1 cellular context compared by ENCODE assay signal in the genomic region with DNA sequence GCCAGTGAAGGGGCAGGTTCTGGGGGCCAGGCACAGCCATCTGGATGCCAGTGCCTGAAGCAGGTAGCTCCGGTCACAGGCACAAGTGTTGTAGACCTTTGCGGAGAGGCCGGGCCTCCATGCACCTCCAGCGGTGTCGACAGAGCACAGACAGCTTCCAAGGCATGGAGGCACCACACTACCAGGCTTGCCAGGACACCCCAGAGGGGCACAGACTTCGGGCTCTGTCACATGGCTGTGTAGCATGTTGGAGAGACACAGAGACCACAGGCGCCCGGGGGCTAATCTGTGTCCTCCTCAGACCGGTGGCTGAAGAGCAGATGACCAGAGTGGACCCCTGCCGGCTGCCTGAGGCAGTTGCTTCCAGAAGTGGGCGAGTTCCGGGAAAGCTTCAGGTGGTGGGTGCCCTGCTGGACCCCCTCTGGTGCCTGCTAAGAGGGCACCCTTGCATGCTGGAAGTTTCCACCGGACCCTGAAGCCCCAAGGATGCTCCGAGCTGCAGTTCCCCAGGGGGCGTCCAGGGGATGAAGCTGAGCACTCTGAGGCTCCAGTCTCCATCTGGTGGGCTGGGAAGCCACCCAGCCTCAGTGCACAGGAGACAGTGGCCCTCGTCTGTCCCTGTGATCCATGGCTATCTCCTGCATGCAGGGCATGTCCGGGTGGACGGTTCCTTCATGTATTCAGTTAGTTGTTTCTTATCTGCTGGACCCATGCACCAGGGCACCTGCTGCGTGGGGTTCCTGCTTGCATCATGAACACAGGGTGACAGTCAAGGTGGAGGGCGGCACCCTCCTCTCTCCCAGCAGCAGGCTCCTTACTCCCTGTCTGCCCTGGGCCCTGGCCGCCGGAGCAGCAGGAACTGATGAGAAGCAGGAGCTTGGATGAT.
TF ChIP-seq lines count a peak whose summit lies in the region.

No MANE protein-coding gene starts in this region.

TF ChIP-seq in K562, 482 proteins besides CTCF, POLR2A, EP300 and RAD21 (continued from another document and continues in another):
- TF ChIP-seq, protein P1, sequence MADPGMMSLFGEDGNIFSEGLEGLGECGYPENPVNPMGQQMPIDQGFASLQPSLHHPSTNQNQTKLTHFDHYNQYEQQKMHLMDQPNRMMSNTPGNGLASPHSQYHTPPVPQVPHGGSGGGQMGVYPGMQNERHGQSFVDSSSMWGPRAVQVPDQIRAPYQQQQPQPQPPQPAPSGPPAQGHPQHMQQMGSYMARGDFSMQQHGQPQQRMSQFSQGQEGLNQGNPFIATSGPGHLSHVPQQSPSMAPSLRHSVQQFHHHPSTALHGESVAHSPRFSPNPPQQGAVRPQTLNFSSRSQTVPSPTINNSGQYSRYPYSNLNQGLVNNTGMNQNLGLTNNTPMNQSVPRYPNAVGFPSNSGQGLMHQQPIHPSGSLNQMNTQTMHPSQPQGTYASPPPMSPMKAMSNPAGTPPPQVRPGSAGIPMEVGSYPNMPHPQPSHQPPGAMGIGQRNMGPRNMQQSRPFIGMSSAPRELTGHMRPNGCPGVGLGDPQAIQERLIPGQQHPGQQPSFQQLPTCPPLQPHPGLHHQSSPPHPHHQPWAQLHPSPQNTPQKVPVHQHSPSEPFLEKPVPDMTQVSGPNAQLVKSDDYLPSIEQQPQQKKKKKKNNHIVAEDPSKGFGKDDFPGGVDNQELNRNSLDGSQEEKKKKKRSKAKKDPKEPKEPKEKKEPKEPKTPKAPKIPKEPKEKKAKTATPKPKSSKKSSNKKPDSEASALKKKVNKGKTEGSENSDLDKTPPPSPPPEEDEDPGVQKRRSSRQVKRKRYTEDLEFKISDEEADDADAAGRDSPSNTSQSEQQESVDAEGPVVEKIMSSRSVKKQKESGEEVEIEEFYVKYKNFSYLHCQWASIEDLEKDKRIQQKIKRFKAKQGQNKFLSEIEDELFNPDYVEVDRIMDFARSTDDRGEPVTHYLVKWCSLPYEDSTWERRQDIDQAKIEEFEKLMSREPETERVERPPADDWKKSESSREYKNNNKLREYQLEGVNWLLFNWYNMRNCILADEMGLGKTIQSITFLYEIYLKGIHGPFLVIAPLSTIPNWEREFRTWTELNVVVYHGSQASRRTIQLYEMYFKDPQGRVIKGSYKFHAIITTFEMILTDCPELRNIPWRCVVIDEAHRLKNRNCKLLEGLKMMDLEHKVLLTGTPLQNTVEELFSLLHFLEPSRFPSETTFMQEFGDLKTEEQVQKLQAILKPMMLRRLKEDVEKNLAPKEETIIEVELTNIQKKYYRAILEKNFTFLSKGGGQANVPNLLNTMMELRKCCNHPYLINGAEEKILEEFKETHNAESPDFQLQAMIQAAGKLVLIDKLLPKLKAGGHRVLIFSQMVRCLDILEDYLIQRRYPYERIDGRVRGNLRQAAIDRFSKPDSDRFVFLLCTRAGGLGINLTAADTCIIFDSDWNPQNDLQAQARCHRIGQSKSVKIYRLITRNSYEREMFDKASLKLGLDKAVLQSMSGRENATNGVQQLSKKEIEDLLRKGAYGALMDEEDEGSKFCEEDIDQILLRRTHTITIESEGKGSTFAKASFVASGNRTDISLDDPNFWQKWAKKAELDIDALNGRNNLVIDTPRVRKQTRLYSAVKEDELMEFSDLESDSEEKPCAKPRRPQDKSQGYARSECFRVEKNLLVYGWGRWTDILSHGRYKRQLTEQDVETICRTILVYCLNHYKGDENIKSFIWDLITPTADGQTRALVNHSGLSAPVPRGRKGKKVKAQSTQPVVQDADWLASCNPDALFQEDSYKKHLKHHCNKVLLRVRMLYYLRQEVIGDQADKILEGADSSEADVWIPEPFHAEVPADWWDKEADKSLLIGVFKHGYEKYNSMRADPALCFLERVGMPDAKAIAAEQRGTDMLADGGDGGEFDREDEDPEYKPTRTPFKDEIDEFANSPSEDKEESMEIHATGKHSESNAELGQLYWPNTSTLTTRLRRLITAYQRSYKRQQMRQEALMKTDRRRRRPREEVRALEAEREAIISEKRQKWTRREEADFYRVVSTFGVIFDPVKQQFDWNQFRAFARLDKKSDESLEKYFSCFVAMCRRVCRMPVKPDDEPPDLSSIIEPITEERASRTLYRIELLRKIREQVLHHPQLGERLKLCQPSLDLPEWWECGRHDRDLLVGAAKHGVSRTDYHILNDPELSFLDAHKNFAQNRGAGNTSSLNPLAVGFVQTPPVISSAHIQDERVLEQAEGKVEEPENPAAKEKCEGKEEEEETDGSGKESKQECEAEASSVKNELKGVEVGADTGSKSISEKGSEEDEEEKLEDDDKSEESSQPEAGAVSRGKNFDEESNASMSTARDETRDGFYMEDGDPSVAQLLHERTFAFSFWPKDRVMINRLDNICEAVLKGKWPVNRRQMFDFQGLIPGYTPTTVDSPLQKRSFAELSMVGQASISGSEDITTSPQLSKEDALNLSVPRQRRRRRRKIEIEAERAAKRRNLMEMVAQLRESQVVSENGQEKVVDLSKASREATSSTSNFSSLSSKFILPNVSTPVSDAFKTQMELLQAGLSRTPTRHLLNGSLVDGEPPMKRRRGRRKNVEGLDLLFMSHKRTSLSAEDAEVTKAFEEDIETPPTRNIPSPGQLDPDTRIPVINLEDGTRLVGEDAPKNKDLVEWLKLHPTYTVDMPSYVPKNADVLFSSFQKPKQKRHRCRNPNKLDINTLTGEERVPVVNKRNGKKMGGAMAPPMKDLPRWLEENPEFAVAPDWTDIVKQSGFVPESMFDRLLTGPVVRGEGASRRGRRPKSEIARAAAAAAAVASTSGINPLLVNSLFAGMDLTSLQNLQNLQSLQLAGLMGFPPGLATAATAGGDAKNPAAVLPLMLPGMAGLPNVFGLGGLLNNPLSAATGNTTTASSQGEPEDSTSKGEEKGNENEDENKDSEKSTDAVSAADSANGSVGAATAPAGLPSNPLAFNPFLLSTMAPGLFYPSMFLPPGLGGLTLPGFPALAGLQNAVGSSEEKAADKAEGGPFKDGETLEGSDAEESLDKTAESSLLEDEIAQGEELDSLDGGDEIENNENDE (IDR thresholded peaks at IDR 0.05; ENCODE audit: low read depth, low read length) = no peak
- no peak for TF ChIP-seq PTRF (tag; IDR thresholded peaks at IDR 0.05)
- peak in 1 of 2 experiments; percentile 26; a peak in 1 of 4 replicates for TF ChIP-seq RCOR1 (IDR thresholded peaks at IDR 0.05; ENCODE audit: borderline replicate concordance in 1 of 2, low read depth in 2 of 2, low read length in 2 of 2)
- TF ChIP-seq, protein P2, sequence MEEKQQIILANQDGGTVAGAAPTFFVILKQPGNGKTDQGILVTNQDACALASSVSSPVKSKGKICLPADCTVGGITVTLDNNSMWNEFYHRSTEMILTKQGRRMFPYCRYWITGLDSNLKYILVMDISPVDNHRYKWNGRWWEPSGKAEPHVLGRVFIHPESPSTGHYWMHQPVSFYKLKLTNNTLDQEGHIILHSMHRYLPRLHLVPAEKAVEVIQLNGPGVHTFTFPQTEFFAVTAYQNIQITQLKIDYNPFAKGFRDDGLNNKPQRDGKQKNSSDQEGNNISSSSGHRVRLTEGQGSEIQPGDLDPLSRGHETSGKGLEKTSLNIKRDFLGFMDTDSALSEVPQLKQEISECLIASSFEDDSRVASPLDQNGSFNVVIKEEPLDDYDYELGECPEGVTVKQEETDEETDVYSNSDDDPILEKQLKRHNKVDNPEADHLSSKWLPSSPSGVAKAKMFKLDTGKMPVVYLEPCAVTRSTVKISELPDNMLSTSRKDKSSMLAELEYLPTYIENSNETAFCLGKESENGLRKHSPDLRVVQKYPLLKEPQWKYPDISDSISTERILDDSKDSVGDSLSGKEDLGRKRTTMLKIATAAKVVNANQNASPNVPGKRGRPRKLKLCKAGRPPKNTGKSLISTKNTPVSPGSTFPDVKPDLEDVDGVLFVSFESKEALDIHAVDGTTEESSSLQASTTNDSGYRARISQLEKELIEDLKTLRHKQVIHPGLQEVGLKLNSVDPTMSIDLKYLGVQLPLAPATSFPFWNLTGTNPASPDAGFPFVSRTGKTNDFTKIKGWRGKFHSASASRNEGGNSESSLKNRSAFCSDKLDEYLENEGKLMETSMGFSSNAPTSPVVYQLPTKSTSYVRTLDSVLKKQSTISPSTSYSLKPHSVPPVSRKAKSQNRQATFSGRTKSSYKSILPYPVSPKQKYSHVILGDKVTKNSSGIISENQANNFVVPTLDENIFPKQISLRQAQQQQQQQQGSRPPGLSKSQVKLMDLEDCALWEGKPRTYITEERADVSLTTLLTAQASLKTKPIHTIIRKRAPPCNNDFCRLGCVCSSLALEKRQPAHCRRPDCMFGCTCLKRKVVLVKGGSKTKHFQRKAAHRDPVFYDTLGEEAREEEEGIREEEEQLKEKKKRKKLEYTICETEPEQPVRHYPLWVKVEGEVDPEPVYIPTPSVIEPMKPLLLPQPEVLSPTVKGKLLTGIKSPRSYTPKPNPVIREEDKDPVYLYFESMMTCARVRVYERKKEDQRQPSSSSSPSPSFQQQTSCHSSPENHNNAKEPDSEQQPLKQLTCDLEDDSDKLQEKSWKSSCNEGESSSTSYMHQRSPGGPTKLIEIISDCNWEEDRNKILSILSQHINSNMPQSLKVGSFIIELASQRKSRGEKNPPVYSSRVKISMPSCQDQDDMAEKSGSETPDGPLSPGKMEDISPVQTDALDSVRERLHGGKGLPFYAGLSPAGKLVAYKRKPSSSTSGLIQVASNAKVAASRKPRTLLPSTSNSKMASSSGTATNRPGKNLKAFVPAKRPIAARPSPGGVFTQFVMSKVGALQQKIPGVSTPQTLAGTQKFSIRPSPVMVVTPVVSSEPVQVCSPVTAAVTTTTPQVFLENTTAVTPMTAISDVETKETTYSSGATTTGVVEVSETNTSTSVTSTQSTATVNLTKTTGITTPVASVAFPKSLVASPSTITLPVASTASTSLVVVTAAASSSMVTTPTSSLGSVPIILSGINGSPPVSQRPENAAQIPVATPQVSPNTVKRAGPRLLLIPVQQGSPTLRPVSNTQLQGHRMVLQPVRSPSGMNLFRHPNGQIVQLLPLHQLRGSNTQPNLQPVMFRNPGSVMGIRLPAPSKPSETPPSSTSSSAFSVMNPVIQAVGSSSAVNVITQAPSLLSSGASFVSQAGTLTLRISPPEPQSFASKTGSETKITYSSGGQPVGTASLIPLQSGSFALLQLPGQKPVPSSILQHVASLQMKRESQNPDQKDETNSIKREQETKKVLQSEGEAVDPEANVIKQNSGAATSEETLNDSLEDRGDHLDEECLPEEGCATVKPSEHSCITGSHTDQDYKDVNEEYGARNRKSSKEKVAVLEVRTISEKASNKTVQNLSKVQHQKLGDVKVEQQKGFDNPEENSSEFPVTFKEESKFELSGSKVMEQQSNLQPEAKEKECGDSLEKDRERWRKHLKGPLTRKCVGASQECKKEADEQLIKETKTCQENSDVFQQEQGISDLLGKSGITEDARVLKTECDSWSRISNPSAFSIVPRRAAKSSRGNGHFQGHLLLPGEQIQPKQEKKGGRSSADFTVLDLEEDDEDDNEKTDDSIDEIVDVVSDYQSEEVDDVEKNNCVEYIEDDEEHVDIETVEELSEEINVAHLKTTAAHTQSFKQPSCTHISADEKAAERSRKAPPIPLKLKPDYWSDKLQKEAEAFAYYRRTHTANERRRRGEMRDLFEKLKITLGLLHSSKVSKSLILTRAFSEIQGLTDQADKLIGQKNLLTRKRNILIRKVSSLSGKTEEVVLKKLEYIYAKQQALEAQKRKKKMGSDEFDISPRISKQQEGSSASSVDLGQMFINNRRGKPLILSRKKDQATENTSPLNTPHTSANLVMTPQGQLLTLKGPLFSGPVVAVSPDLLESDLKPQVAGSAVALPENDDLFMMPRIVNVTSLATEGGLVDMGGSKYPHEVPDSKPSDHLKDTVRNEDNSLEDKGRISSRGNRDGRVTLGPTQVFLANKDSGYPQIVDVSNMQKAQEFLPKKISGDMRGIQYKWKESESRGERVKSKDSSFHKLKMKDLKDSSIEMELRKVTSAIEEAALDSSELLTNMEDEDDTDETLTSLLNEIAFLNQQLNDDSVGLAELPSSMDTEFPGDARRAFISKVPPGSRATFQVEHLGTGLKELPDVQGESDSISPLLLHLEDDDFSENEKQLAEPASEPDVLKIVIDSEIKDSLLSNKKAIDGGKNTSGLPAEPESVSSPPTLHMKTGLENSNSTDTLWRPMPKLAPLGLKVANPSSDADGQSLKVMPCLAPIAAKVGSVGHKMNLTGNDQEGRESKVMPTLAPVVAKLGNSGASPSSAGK (IDR thresholded peaks at IDR 0.05) = peak; percentile 19; the same call in 1 of the 2 replicates
- TF ChIP-seq CBFB (CRISPR knock-in tag; IDR thresholded peaks at IDR 0.05) = no peak
- peak; percentile 74 for TF ChIP-seq MTA2 (IDR thresholded peaks at IDR 0.05; ENCODE audit: low read depth)
- TF ChIP-seq, protein P3, sequence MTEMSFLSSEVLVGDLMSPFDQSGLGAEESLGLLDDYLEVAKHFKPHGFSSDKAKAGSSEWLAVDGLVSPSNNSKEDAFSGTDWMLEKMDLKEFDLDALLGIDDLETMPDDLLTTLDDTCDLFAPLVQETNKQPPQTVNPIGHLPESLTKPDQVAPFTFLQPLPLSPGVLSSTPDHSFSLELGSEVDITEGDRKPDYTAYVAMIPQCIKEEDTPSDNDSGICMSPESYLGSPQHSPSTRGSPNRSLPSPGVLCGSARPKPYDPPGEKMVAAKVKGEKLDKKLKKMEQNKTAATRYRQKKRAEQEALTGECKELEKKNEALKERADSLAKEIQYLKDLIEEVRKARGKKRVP (CRISPR knock-in tag; IDR thresholded peaks at IDR 0.05) = no peak
- TF ChIP-seq ZKSCAN8 (CRISPR knock-in tag; IDR thresholded peaks at IDR 0.05) = peak; percentile 48; the same call in 1 of the 2 replicates
- no peak for TF ChIP-seq DIDO1 (tag; IDR thresholded peaks at IDR 0.05; ENCODE audit: low read depth)
- peak; percentile 13 for TF ChIP-seq TAF1 (IDR thresholded peaks at IDR 0.05; ENCODE audit: control insufficient read depth, extremely low read depth, insufficient read depth, low read length, severe bottlenecking)
- peak; percentile 90 for TF ChIP-seq NCOR1 (IDR thresholded peaks at IDR 0.05)
- peak; percentile 78; the same call in 1 of the 2 replicates for TF ChIP-seq PML (IDR thresholded peaks at IDR 0.05; ENCODE audit: low read length)
- TF ChIP-seq CBFA2T3 (IDR thresholded peaks at IDR 0.05) = peak; percentile 96
- TF ChIP-seq, protein P4, sequence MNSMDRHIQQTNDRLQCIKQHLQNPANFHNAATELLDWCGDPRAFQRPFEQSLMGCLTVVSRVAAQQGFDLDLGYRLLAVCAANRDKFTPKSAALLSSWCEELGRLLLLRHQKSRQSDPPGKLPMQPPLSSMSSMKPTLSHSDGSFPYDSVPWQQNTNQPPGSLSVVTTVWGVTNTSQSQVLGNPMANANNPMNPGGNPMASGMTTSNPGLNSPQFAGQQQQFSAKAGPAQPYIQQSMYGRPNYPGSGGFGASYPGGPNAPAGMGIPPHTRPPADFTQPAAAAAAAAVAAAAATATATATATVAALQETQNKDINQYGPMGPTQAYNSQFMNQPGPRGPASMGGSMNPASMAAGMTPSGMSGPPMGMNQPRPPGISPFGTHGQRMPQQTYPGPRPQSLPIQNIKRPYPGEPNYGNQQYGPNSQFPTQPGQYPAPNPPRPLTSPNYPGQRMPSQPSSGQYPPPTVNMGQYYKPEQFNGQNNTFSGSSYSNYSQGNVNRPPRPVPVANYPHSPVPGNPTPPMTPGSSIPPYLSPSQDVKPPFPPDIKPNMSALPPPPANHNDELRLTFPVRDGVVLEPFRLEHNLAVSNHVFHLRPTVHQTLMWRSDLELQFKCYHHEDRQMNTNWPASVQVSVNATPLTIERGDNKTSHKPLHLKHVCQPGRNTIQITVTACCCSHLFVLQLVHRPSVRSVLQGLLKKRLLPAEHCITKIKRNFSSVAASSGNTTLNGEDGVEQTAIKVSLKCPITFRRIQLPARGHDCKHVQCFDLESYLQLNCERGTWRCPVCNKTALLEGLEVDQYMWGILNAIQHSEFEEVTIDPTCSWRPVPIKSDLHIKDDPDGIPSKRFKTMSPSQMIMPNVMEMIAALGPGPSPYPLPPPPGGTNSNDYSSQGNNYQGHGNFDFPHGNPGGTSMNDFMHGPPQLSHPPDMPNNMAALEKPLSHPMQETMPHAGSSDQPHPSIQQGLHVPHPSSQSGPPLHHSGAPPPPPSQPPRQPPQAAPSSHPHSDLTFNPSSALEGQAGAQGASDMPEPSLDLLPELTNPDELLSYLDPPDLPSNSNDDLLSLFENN (IDR thresholded peaks at IDR 0.05; ENCODE audit: low read depth in 2 of 2, low read length in 2 of 2) = peak in 1 of 2 experiments; percentile 78; a peak in 1 of 4 replicates
- TF ChIP-seq XRCC5 (IDR thresholded peaks at IDR 0.05; ENCODE audit: low read depth, low read length) = no peak
- peak; percentile 67 for TF ChIP-seq CXXC5 (CRISPR knock-in tag; IDR thresholded peaks at IDR 0.05)
- TF ChIP-seq ZC3H4 (CRISPR knock-in tag; IDR thresholded peaks at IDR 0.05; ENCODE audit: borderline replicate concordance) = no peak
- no peak for TF ChIP-seq FUS (optimal IDR thresholded peaks at IDR 0.05; ENCODE audit: low read depth, low read length)
